11 cellular contexts compared by ENCODE assay signal in genomic region chr1:158002022-158002629, GRCh38. TPM values are rescaled to one million over a fixed set of nuclear protein-coding genes. Genes with fewer than 3 reads are reported as not detected.
A peak's percentile ranks its signal among the peaks of the same experiment; 100 is the strongest.
DNase-seq lines count a peak whose midpoint lies in the region; ATAC-seq and TF ChIP-seq lines count a peak whose summit lies in the region.
"Had no signal": no experiment of that assay in that cellular context is flagged by ENCODE, and none has a peak within 500 bp of the region (broad histone marks: within the 10 kb centered on the region; RNA-seq: fewer than 3 reads in every experiment).

No MANE protein-coding gene starts in this region.

- TF ChIP-seq POLR2A in vagina (IDR thresholded peaks at IDR 0.05): no peak

- DNase-seq in RWPE2 (ENCODE audit: low spot score): no peak
- peak; percentile 39 for DNase-seq in epithelial cell of esophagus (ENCODE audit: low read depth)
- DNase-seq in mesothelial cell of epicardium (ENCODE audit: low spot score in 2 of 2, unreplicated experiment in 2 of 2): no peak
- no peak for DNase-seq in vagina (ENCODE audit: extremely low spot score in 2 of 2)
- DNase-seq in stimulated activated naive CD4-positive, alpha-beta T cell (lab: John Stamatoyannopoulos, UW): no peak
- DNase-seq in HEK293T (ENCODE audit: extremely low spot score): no peak
- DNase-seq: activated B cell treated with CpG ODN at 0.5 μM for 24 hours; activated naive CD4-positive, alpha-beta T cell treated with anti-CD3 and anti-CD28 coated beads, Interleukin-2, amount 50 U/mL, for 16 hours; NCI-H524 had no signal

- H3K36me3 ChIP-seq in RWPE2 (ENCODE audit: low read depth) (peaks cover 20% of the 10 kb centered on the region), vagina (no peaks in the 10 kb centered on the region)

- H3K4me3 Mint-ChIP-seq in mesothelial cell of epicardium: peak overlapping the region; percentile 33
- H3K4me3 Mint-ChIP-seq: activated B cell treated with CpG ODN at 0.5 μM for 24 hours had no signal

- H3K4me1 Mint-ChIP-seq in mesothelial cell of epicardium: peaks cover 93% of the 10 kb centered on the region
- H3K4me1 Mint-ChIP-seq: activated B cell treated with CpG ODN at 0.5 μM for 24 hours had no signal

- no peaks in the 10 kb centered on the region for H3K27me3 ChIP-seq in RWPE2 (ENCODE audit: insufficient read depth, poor library complexity, severe bottlenecking)
- H3K27me3 ChIP-seq in vagina: no peaks in the 10 kb centered on the region

- H3K9me3 ChIP-seq in RWPE2 (ENCODE audit: severe bottlenecking) (no peaks in the 10 kb centered on the region), vagina (no peaks in the 10 kb centered on the region)

- POLR2A ChIA-PET in HEK293T (lab: Yijun Ruan, JAX): interaction anchor here (1.0 to 1.1 kb wide), 2 partner anchors 11 to 33 kb away, joined by 3 read pairs; no protein-coding TSS in a partner anchor

- peak overlapping the region; percentile 29 for H3K27ac ChIP-seq in RWPE2 (ENCODE audit: poor library complexity, severe bottlenecking)
- peak overlapping the region; percentile 97 for H3K27ac ChIP-seq in vagina

- peaks cover 5% of the 10 kb centered on the region for H3K36me3 Mint-ChIP-seq in mesothelial cell of epicardium

- peak overlapping the region; percentile 95 for H3K27ac Mint-ChIP-seq in mesothelial cell of epicardium
- H3K27ac Mint-ChIP-seq: activated B cell treated with CpG ODN at 0.5 μM for 24 hours had no signal

- ATAC-seq in RWPE2 (ENCODE audit: low read depth) (peak; percentile 48; the same call in 2 of the 3 replicates), HG02970 (IDR thresholded peaks at IDR 0.05; ENCODE audit: low FRiP score, unreplicated experiment) (no peak)
- ATAC-seq: K562 had no signal

- no peaks in the 10 kb centered on the region for H3K9me3 Mint-ChIP-seq in mesothelial cell of epicardium
- H3K9me3 Mint-ChIP-seq: activated B cell treated with CpG ODN at 0.5 μM for 24 hours had no signal

- H3K27me3 Mint-ChIP-seq in mesothelial cell of epicardium (ENCODE audit: low read depth): no peaks in the 10 kb centered on the region

- H3K4me3 ChIP-seq in RWPE2 (ENCODE audit: severe bottlenecking) (no peak overlapping the region), epithelial cell of esophagus (ENCODE audit: low read length) (no peak overlapping the region), vagina (no peak overlapping the region)
- H3K4me3 ChIP-seq: K562 had no signal

- H3K4me1 ChIP-seq in RWPE2 (ENCODE audit: insufficient read depth, poor library complexity, severe bottlenecking) (peaks cover 16% of the 10 kb centered on the region), vagina (peaks cover 97% of the 10 kb centered on the region)

- CTCF ChIA-PET in HEK293T (lab: Yijun Ruan, JAX): interaction anchor here (0.6 to 2.1 kb wide), 8 partner anchors 10 to 123 kb away, joined by 3 to 14 read pairs (median 4); no protein-coding TSS in a partner anchor

- TF ChIP-seq CTCF in RWPE2 (IDR thresholded peaks at IDR 0.05; ENCODE audit: poor library complexity, severe bottlenecking): no peak
- no peak for TF ChIP-seq CTCF in epithelial cell of esophagus (IDR thresholded peaks at IDR 0.05; ENCODE audit: insufficient read depth, low read depth, low read length, missing control alignments)
- no peak for TF ChIP-seq CTCF in mesothelial cell of epicardium (IDR thresholded peaks at IDR 0.05; ENCODE audit: unreplicated experiment)
- TF ChIP-seq CTCF in vagina (IDR thresholded peaks at IDR 0.05): no peak

- intact Hi-C loops in vagina (cut with DNase I): no loop called here

TF ChIP-seq in HEK293T, 16 proteins besides CTCF, POLR2A, EP300 and RAD21:
- TF ChIP-seq BHLHE40 (IDR thresholded peaks at IDR 0.05; ENCODE audit: borderline replicate concordance): no peak
- TF ChIP-seq FOXA1 (IDR thresholded peaks at IDR 0.05): no peak
- TF ChIP-seq SUZ12 (IDR thresholded peaks at IDR 0.05): no peak
- TF ChIP-seq ELF4 (IDR thresholded peaks at IDR 0.05): no peak
- no peak for TF ChIP-seq CTBP1 (IDR thresholded peaks at IDR 0.05; ENCODE audit: borderline replicate concordance)
- TF ChIP-seq PKNOX1 (IDR thresholded peaks at IDR 0.05): no peak
- TF ChIP-seq TARDBP (IDR thresholded peaks at IDR 0.05): no peak
- no peak for TF ChIP-seq HDGF (IDR thresholded peaks at IDR 0.05; ENCODE audit: borderline replicate concordance)
- no peak for TF ChIP-seq ARNT (IDR thresholded peaks at IDR 0.05)
- no peak for TF ChIP-seq NFRKB (IDR thresholded peaks at IDR 0.05)
- no peak for TF ChIP-seq ZNF384 (IDR thresholded peaks at IDR 0.05)
- TF ChIP-seq FOXM1 (IDR thresholded peaks at IDR 0.05; ENCODE audit: borderline replicate concordance): no peak

RNA-seq across cellular contexts. Expression of gene KIRREL1, which starts 8.7 kb away (rescaled TPM):
- total RNA-seq in mesothelial cell of epicardium (178 to 189 TPM (median 180 TPM) in 3 replicates), vagina (34.9 TPM)
- total RNA-seq: activated B cell treated with CpG ODN at 0.5 μM for 24 hours had no signal
